In the genomic region with DNA sequence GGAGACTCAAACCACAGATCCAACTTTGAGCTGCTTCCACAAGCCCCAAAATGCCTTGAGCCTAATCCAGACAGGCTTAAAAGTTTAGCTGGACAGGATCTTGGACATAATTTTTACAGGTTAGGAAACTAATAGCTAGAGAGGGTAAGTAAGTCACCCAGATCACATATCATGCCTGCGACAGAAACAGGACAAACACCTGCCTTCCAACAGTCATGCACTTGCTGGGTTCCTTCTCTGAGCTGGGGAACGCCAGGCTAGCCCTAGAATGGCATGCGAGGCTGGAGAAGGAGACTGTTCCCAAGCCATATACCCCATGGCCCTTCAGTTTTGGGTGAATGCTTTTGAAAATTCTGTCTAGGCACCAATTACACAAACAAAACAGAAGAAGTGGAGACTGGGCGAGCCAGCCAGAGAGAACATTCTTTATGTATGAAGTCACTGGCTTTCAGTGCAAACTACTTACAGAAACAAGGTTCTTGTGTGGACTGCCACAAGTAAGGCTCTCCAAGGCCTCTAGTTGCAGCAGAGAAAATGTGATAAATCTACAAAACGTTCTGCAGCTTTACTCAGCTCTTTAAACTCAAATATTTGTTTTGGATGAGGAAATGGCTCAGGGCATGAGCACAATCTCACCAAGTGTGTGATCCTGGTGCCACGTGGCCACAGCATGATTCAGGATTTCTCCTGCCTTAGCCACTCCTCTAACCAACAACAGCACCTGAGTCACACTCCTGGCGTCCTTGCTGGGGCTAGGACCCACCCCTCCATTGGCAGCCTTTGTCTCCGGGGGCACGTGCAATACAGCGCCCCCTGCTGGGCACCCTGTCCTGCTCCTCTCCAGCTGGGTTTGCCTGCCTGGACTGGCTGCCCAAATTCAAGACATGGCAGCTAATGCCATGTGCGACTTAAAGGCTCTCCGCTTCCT, we compare ENCODE assay signal across 8 cellular contexts.
DNase-seq lines count a peak whose midpoint lies in the region; ATAC-seq and TF ChIP-seq lines count a peak whose summit lies in the region.

No MANE protein-coding gene starts in this region.

- H3K27ac ChIP-seq in VCaP = peak overlapping the region; percentile 93

- intact Hi-C loops in left colon (cut with DNase I, micrococcal nuclease) = no loop called here

- no peak overlapping the region for H3K4me3 ChIP-seq in cardiac fibroblast (replicated peaks in 1 of 2; ENCODE audit: low read depth in 2 of 2, low read length in 2 of 2)

- TF ChIP-seq CTCF in VCaP (conservative IDR thresholded peaks at IDR 0.05) (peak; percentile 76), cardiac fibroblast (IDR thresholded peaks at IDR 0.05; ENCODE audit: low read depth, low read length) (peak; percentile 91)

- ATAC-seq in left colon (peak; percentile 92), GM19035 (IDR thresholded peaks at IDR 0.05; ENCODE audit: unreplicated experiment) (no peak)

- DNase-seq in ELF-1 (ENCODE audit: low read depth, low spot score) (peak; percentile 95), LoVo (ENCODE audit: low spot score) (peak; percentile 91), cardiac fibroblast (ENCODE audit: low read depth in 2 of 2) (peak; percentile 93 to 99), left colon (peak; percentile 85 to 95), OCI-M2 (lab: John Stamatoyannopoulos, UW; ENCODE audit: unreplicated experiment) (no peak)
- peak; percentile 90 for DNase-seq in stimulated activated CD4-positive, alpha-beta T cell treated with anti-CD3 and anti-CD28 coated beads, Interleukin-1b, Interleukin-23, amount 100 ng/mL, for 48 hours
